8 cellular contexts compared by ENCODE assay signal in genomic region chr16:17224859-17225258, GRCh38.
DNase-seq lines count a peak whose midpoint lies in the region; ATAC-seq, FAIRE-seq and TF ChIP-seq lines count a peak whose summit lies in the region.

No MANE protein-coding gene starts in this region.

- peak in 1 of 10 experiments; percentile 3 for DNase-seq in CD4-positive, alpha-beta T cell
- DNase-seq in NCI-H1105 treated with DMSO at 0.1 percent for 48 hours (lab: John Stamatoyannopoulos, UW) (peak; percentile 16), astrocyte of the cerebellum (ENCODE audit: low read depth) (peak; percentile 74), NCI-H526 treated with DMSO at 0.1 percent for 48 hours (lab: John Stamatoyannopoulos, UW) (no peak), RCC 7860 (ENCODE audit: low spot score) (no peak), iPS-NIHi11 (ENCODE audit: low spot score) (no peak), islet precursor cell (no peak)

- no peak for ATAC-seq in CD4-positive, alpha-beta T cell (ENCODE audit: poor library complexity)

- H3K4me3 ChIP-seq in astrocyte of the cerebellum (ENCODE audit: low read depth, low read length) (no peak overlapping the region), muscle layer of colon (ENCODE audit: low read depth in 1 of 2, low read length in 2 of 2) (no peak overlapping the region)

- intact Hi-C loops in CD4-positive, alpha-beta T cell (cut with DNase I, micrococcal nuclease) = no loop called here

- POLR2A ChIA-PET in CD4-positive, alpha-beta T cell (lab: Charles Lee) = no interaction called here

- H3K9me3 Mint-ChIP-seq in CD4-positive, alpha-beta T cell = no peaks in the 10 kb centered on the region

- peaks cover 26% of the 10 kb centered on the region for H3K4me1 Mint-ChIP-seq in CD4-positive, alpha-beta T cell (ENCODE audit: low read depth)

- H3K27ac ChIP-seq in CD4-positive, alpha-beta T cell (ENCODE audit: low read depth, low read length) = no peak overlapping the region
- H3K27ac ChIP-seq in muscle layer of colon (ENCODE audit: low read depth, low read length) = peak overlapping the region; percentile 83

- no peaks in the 10 kb centered on the region for H3K27me3 ChIP-seq in CD4-positive, alpha-beta T cell (ENCODE audit: control insufficient read depth, insufficient read depth, low read length)
- no peaks in the 10 kb centered on the region for H3K27me3 ChIP-seq in muscle layer of colon (ENCODE audit: control insufficient read depth in 1 of 2, insufficient read depth in 2 of 2, low read length in 2 of 2)

- H3K27me3 Mint-ChIP-seq in CD4-positive, alpha-beta T cell = no peaks in the 10 kb centered on the region

- CTCF ChIA-PET in CD4-positive, alpha-beta T cell (lab: Charles Lee) = no interaction called here

- peaks cover 5% of the 10 kb centered on the region for H3K36me3 ChIP-seq in muscle layer of colon (ENCODE audit: insufficient read depth, low read length)

- no peak for TF ChIP-seq CTCF in CD4-positive, alpha-beta T cell (IDR thresholded peaks at IDR 0.05)
- TF ChIP-seq CTCF in astrocyte of the cerebellum (IDR thresholded peaks at IDR 0.05; ENCODE audit: low read depth, low read length, missing control alignments) = peak; percentile 3

- no peak for FAIRE-seq in RCC 7860 (lab: Jason Lieb, UNC)

- no peak overlapping the region for H3K4me3 Mint-ChIP-seq in CD4-positive, alpha-beta T cell

- H3K9me3 ChIP-seq in CD4-positive, alpha-beta T cell (ENCODE audit: control insufficient read depth, low read length) = no peaks in the 10 kb centered on the region
- no peaks in the 10 kb centered on the region for H3K9me3 ChIP-seq in muscle layer of colon (ENCODE audit: low read length)

- H3K27ac Mint-ChIP-seq in CD4-positive, alpha-beta T cell = peak overlapping the region; percentile 25

- in situ Hi-C loops in astrocyte of the cerebellum (cut with HindIII; ENCODE audit: low sequenced_read_pairs) = no loop called here

- no peak overlapping the region for H3K9ac ChIP-seq in muscle layer of colon (ENCODE audit: low read length)

- peaks cover 42% of the 10 kb centered on the region for H3K4me1 ChIP-seq in muscle layer of colon (ENCODE audit: insufficient read depth, low read length)

- peaks cover 26% of the 10 kb centered on the region for H3K36me3 Mint-ChIP-seq in CD4-positive, alpha-beta T cell (ENCODE audit: low read depth)

Comparison
In these comparisons a context has a peak if more than half of its experiments do, and no peak if none do; other contexts are left out.
1. DNase-seq: peak in NCI-H1105 treated with DMSO at 0.1 percent for 48 hours (single experiment) and astrocyte of the cerebellum (single experiment); none in NCI-H526 treated with DMSO at 0.1 percent for 48 hours (single experiment), RCC 7860 (single experiment), iPS-NIHi11 (single experiment) and islet precursor cell (single experiment).